Comparison of ENCODE assay signal across 16 cellular contexts in the genomic region with DNA sequence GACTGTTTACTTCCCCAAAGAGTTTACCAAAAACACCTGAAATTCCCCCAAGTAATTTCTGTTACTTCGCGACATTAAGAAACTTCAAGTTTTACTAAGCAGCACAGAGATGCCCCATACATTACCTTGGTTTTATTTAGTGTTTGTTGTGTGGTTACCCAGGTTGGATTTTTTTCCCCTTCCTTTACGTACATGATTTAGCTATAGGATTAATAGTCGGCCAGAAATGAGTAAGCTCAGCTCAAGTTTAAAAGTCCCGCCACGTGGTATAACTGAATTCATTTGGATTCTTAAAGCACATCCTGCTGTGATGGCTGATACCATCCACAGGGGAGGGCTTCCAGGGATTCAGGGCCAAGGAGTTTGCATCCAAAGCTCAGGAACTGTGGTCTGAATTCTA.
DNase-seq lines count a peak whose midpoint lies in the region; ATAC-seq and TF ChIP-seq lines count a peak whose summit lies in the region.
"Had no signal": no experiment of that assay in that cellular context is flagged by ENCODE, and none has a peak within 500 bp of the region (broad histone marks: within the 10 kb centered on the region; RNA-seq: fewer than 3 reads in every experiment).

No MANE protein-coding gene starts in this region.

- DNase-seq in activated T-cell treated with anti-CD3 and anti-CD28 coated beads, Interleukin-2, amount 50 U/mL, for 72 hours = no peak
- DNase-seq in activated T-cell treated with anti-CD3 and anti-CD28 coated beads, Interleukin-2, amount 50 U/mL, for 1 hour = no peak
- no peak for DNase-seq in stimulated activated naive CD8-positive, alpha-beta T cell treated with anti-CD3 and anti-CD28 coated beads, Interleukin-15, amount 100 ng/mL, for 72 hours
- DNase-seq in SJCRH30 = no peak
- no peak for DNase-seq in GM19240 (ENCODE audit: insufficient read length, low spot score)
- DNase-seq in MCF 10A (ENCODE audit: unreplicated experiment) = no peak
- DNase-seq: activated naive CD4-positive, alpha-beta T cell treated with anti-CD3 and anti-CD28 coated beads, Interleukin-2, amount 50 U/mL, for 16 hours; glutamatergic neuron; midbrain; NCI-H1694 treated with DMSO at 0.1 percent for 48 hours; OCI-M1; WERI-Rb-1 had no signal

- POLR2A ChIA-PET in MCF 10A (lab: Yijun Ruan, JAX) = no interaction called here

- CTCF ChIA-PET in MCF 10A (lab: Yijun Ruan, JAX) = interaction anchor here (0.8 to 1.9 kb wide), 3 partner anchors 10 to 16 kb away, joined by 3 to 4 read pairs (median 4); no protein-coding TSS in a partner anchor

- no peaks in the 10 kb centered on the region for H3K27me3 Mint-ChIP-seq in activated T-cell treated with anti-CD3 and anti-CD28 coated beads, Interleukin-2, amount 50 U/mL, for 72 hours (ENCODE audit: low read depth)
- no peaks in the 10 kb centered on the region for H3K27me3 Mint-ChIP-seq in stimulated activated naive CD8-positive, alpha-beta T cell treated with anti-CD3 and anti-CD28 coated beads, Interleukin-15, amount 100 ng/mL, for 72 hours
- H3K27me3 Mint-ChIP-seq in MCF 10A (ENCODE audit: insufficient read depth, unreplicated experiment) = no peaks in the 10 kb centered on the region
- H3K27me3 Mint-ChIP-seq: dendritic cell treated with granulocyte-macrophage colony-stimulating factor and Interleukin-4, amounts not matched to agents 40 ng/mL and 50 ng/mL, for 4 days had no signal

- no peaks in the 10 kb centered on the region for H3K36me3 ChIP-seq in SJCRH30

- no peaks in the 10 kb centered on the region for H3K27me3 ChIP-seq in SJCRH30

- H3K27ac ChIP-seq in SJCRH30 = no peak overlapping the region
- H3K27ac ChIP-seq: A549, WERI-Rb-1 had no signal

- no peaks in the 10 kb centered on the region for H3K9me3 Mint-ChIP-seq in activated T-cell treated with anti-CD3 and anti-CD28 coated beads, Interleukin-2, amount 50 U/mL, for 72 hours
- no peaks in the 10 kb centered on the region for H3K9me3 Mint-ChIP-seq in stimulated activated naive CD8-positive, alpha-beta T cell treated with anti-CD3 and anti-CD28 coated beads, Interleukin-15, amount 100 ng/mL, for 72 hours
- H3K9me3 Mint-ChIP-seq in MCF 10A (ENCODE audit: unreplicated experiment) = no peaks in the 10 kb centered on the region
- H3K9me3 Mint-ChIP-seq: dendritic cell treated with granulocyte-macrophage colony-stimulating factor and Interleukin-4, amounts not matched to agents 40 ng/mL and 50 ng/mL, for 4 days had no signal

- ATAC-seq in activated T-cell treated with anti-CD3 and anti-CD28 coated beads, Interleukin-2, amount 50 U/mL, for 72 hours (replicated peaks in 1 of 2) = peak; percentile 65 to 69
- peak; percentile 74 for ATAC-seq in GM21825 (IDR thresholded peaks at IDR 0.05; ENCODE audit: unreplicated experiment)
- peak; percentile 72 for ATAC-seq in HG03280 (IDR thresholded peaks at IDR 0.05; ENCODE audit: unreplicated experiment)
- peak; percentile 64 for ATAC-seq in stimulated activated naive CD8-positive, alpha-beta T cell treated with anti-CD3 and anti-CD28 coated beads, Interleukin-15, amount 100 ng/mL, for 72 hours
- ATAC-seq: A549 had no signal

- H3K4me3 Mint-ChIP-seq in activated T-cell treated with anti-CD3 and anti-CD28 coated beads, Interleukin-2, amount 50 U/mL, for 72 hours = peak overlapping the region; percentile 37 to 60
- no peak overlapping the region for H3K4me3 Mint-ChIP-seq in stimulated activated naive CD8-positive, alpha-beta T cell treated with anti-CD3 and anti-CD28 coated beads, Interleukin-15, amount 100 ng/mL, for 72 hours
- no peak overlapping the region for H3K4me3 Mint-ChIP-seq in MCF 10A (ENCODE audit: unreplicated experiment)
- H3K4me3 Mint-ChIP-seq: dendritic cell treated with granulocyte-macrophage colony-stimulating factor and Interleukin-4, amounts not matched to agents 40 ng/mL and 50 ng/mL, for 4 days had no signal

- no peaks in the 10 kb centered on the region for H3K9me3 ChIP-seq in SJCRH30 (replicated peaks)
- H3K9me3 ChIP-seq: A549 had no signal

- no peak for TF ChIP-seq CTCF in MCF 10A (IDR thresholded peaks at IDR 0.05; ENCODE audit: unreplicated experiment)

- no peaks in the 10 kb centered on the region for H3K4me1 ChIP-seq in SJCRH30

- peaks cover 16% of the 10 kb centered on the region for H3K4me1 Mint-ChIP-seq in activated T-cell treated with anti-CD3 and anti-CD28 coated beads, Interleukin-2, amount 50 U/mL, for 72 hours (ENCODE audit: low read depth)
- no peaks in the 10 kb centered on the region for H3K4me1 Mint-ChIP-seq in stimulated activated naive CD8-positive, alpha-beta T cell treated with anti-CD3 and anti-CD28 coated beads, Interleukin-15, amount 100 ng/mL, for 72 hours
- no peaks in the 10 kb centered on the region for H3K4me1 Mint-ChIP-seq in MCF 10A (ENCODE audit: insufficient read depth, unreplicated experiment)

- intact Hi-C loops in MCF 10A (cut with micrococcal nuclease) = no loop called here

- peak overlapping the region; percentile 76 for H3K27ac Mint-ChIP-seq in activated T-cell treated with anti-CD3 and anti-CD28 coated beads, Interleukin-2, amount 50 U/mL, for 72 hours
- H3K27ac Mint-ChIP-seq in stimulated activated naive CD8-positive, alpha-beta T cell treated with anti-CD3 and anti-CD28 coated beads, Interleukin-15, amount 100 ng/mL, for 72 hours = peak overlapping the region in 1 of 2 donors; percentile 17
- H3K27ac Mint-ChIP-seq in MCF 10A (ENCODE audit: low read depth, unreplicated experiment) = no peak overlapping the region
- H3K27ac Mint-ChIP-seq: dendritic cell treated with granulocyte-macrophage colony-stimulating factor and Interleukin-4, amounts not matched to agents 40 ng/mL and 50 ng/mL, for 4 days had no signal

- peaks cover 0 to 11% of the 10 kb centered on the region in 2 donors for H3K36me3 Mint-ChIP-seq in activated T-cell treated with anti-CD3 and anti-CD28 coated beads, Interleukin-2, amount 50 U/mL, for 72 hours (ENCODE audit: insufficient read depth in 2 of 2)
- H3K36me3 Mint-ChIP-seq in MCF 10A (ENCODE audit: insufficient read depth, unreplicated experiment) = peaks cover 10% of the 10 kb centered on the region

- BruUV-seq in MCF 10A (replicated peaks; lab: Mats Ljungman, UMichigan) = no TSS peak

- no peak overlapping the region for H3K4me3 ChIP-seq in SJCRH30
- H3K4me3 ChIP-seq: A549 had no signal

Comparison
In these comparisons a context has a peak if more than half of its experiments do, and no peak if none do; other contexts are left out.
1. H3K4me3 Mint-ChIP-seq: peak in activated T-cell treated with anti-CD3 and anti-CD28 coated beads, Interleukin-2, amount 50 U/mL, for 72 hours (2 of 2); none in stimulated activated naive CD8-positive, alpha-beta T cell treated with anti-CD3 and anti-CD28 coated beads, Interleukin-15, amount 100 ng/mL, for 72 hours (0 of 2) and MCF 10A (single experiment).
2. Peak in every context shown above with its lines, with median percentiles within 50 percentile points of each other: ATAC-seq.